In genomic region chr2:190318514-190318913, GRCh38 we compare ENCODE assay signal across 9 cellular contexts. TPM values are rescaled to one million over a fixed set of nuclear protein-coding genes. Genes with fewer than 3 reads are reported as not detected.
A peak's percentile ranks its signal among the peaks of the same experiment; 100 is the strongest.
DNase-seq lines count a peak whose midpoint lies in the region; ATAC-seq, FAIRE-seq and TF ChIP-seq lines count a peak whose summit lies in the region.
"Had no signal": no experiment of that assay in that cellular context is flagged by ENCODE, and none has a peak within 500 bp of the region (broad histone marks: within the 10 kb centered on the region; RNA-seq: fewer than 3 reads in every experiment).

No MANE protein-coding gene starts in this region.

- peaks cover 39% of the 10 kb centered on the region for H3K4me1 Mint-ChIP-seq in activated naive CD8-positive, alpha-beta T cell treated with anti-CD3 and anti-CD28 coated beads for 36 hours

- H3K36me3 ChIP-seq in SK-N-SH (replicated peaks in 1 of 2; ENCODE audit: control insufficient read depth in 1 of 2, insufficient read depth in 2 of 2, low read length in 1 of 2) (no peaks in the 10 kb centered on the region), kidney (ENCODE audit: control insufficient read depth in 1 of 2, insufficient read depth in 2 of 2, low read length in 2 of 2) (no peaks in the 10 kb centered on the region), subcutaneous abdominal adipose tissue (ENCODE audit: control insufficient read depth in 5 of 5, insufficient read depth in 5 of 5, low read length in 5 of 5) (no peaks in the 10 kb centered on the region)

- H3K4me3 Mint-ChIP-seq in activated naive CD8-positive, alpha-beta T cell treated with anti-CD3 and anti-CD28 coated beads for 36 hours = peak overlapping the region; percentile 84

- POLR2A ChIA-PET in SK-N-SH (lab: Yijun Ruan, JAX) = interaction anchor here (0.8 to 1.4 kb wide), 2 partner anchors 12 to 661 kb away, joined by 3 read pairs; no protein-coding TSS in a partner anchor

- H2AFZ ChIP-seq in SK-N-SH (ENCODE audit: low read depth) = peak overlapping the region; percentile 95

- peaks cover 35% of the 10 kb centered on the region for H3K79me2 ChIP-seq in SK-N-SH (ENCODE audit: insufficient read depth)

- H3K4me1 ChIP-seq in SK-N-SH (ENCODE audit: control insufficient read depth in 1 of 2, insufficient read depth in 2 of 2, low read depth in 1 of 2, low read length in 1 of 2) = peaks cover 0 to 7% of the 10 kb centered on the region in 2 experiments; a peak in 2 of 4 replicates
- H3K4me1 ChIP-seq in kidney (ENCODE audit: control insufficient read depth in 1 of 2, insufficient read depth in 1 of 2, low read depth in 1 of 2, low read length in 2 of 2) = peaks cover 9 to 13% of the 10 kb centered on the region in 2 donors
- peaks cover 0 to 48% (median 24%) of the 10 kb centered on the region in 5 donors for H3K4me1 ChIP-seq in subcutaneous abdominal adipose tissue (ENCODE audit: control insufficient read depth in 5 of 5, insufficient read depth in 5 of 5, low read length in 5 of 5)

- H3K27ac ChIP-seq in SK-N-SH (ENCODE audit: low read depth in 2 of 2, low read length in 1 of 2) (peak overlapping the region in 1 of 2 experiments; percentile 86; a peak in 2 of 4 replicates), kidney (ENCODE audit: low read depth in 2 of 2, low read length in 2 of 2) (peak overlapping the region; percentile 92 to 98), subcutaneous abdominal adipose tissue (ENCODE audit: low read depth, low read length) (peak overlapping the region; percentile 89)

- peak overlapping the region; percentile 54; the same call in 1 of the 2 replicates for H3K9ac ChIP-seq in SK-N-SH
- peak overlapping the region; percentile 90 to 93 for H3K9ac ChIP-seq in kidney (ENCODE audit: low read length in 2 of 2)
- peak overlapping the region; percentile 64 to 91 (median 77) for H3K9ac ChIP-seq in subcutaneous abdominal adipose tissue (ENCODE audit: low read length in 5 of 5)

- H3K27me3 ChIP-seq in SK-N-SH (ENCODE audit: insufficient read depth) (no peaks in the 10 kb centered on the region), subcutaneous abdominal adipose tissue (ENCODE audit: control insufficient read depth in 5 of 5, insufficient read depth in 4 of 5, low read length in 5 of 5) (no peaks in the 10 kb centered on the region)

- WGBS in SK-N-SH (ENCODE audit: low lambda C conversion rate) = 80% methylated on average over 4 of the region's 4 CpGs

- H3F3A ChIP-seq in SK-N-SH (replicated peaks; ENCODE audit: insufficient read depth) = peaks cover 8% of the 10 kb centered on the region

- no peaks in the 10 kb centered on the region for H3K27me3 Mint-ChIP-seq in activated naive CD8-positive, alpha-beta T cell treated with anti-CD3 and anti-CD28 coated beads for 36 hours

- no peak for TF ChIP-seq RAD21 in SK-N-SH (IDR thresholded peaks at IDR 0.05; ENCODE audit: low read length)

- H4K20me1 ChIP-seq in SK-N-SH (ENCODE audit: insufficient read depth) = no peaks in the 10 kb centered on the region

- CTCF ChIA-PET in SK-N-SH (lab: Yijun Ruan, JAX) = interaction anchor here (0.7 to 3.4 kb wide), 8 partner anchors 11 to 1687 kb away, joined by 3 to 25 read pairs (median 8); no protein-coding TSS in a partner anchor

- peaks cover 14% of the 10 kb centered on the region for H3K36me3 Mint-ChIP-seq in activated naive CD8-positive, alpha-beta T cell treated with anti-CD3 and anti-CD28 coated beads for 36 hours

- intact Hi-C loops in kidney (cut with DNase I) = loop anchor here (5.0 kb wide), 1 partner anchor 164 kb away; no protein-coding TSS in a partner anchor

- peak overlapping the region; percentile 90 for H3K4me2 ChIP-seq in SK-N-SH

- H3K9me3 ChIP-seq in SK-N-SH (no peaks in the 10 kb centered on the region), kidney (ENCODE audit: control insufficient read depth in 1 of 2, low read length in 2 of 2) (no peaks in the 10 kb centered on the region), subcutaneous abdominal adipose tissue (ENCODE audit: control insufficient read depth in 5 of 5, low read length in 5 of 5) (no peaks in the 10 kb centered on the region)

- no peak for FAIRE-seq in kidney (lab: Jason Lieb, UNC)

- H3K4me3 ChIP-seq in SK-N-SH (ENCODE audit: low read depth in 2 of 2, low read length in 1 of 2) (peak overlapping the region; percentile 80 to 82), kidney (ENCODE audit: low read length in 2 of 2) (peak overlapping the region; percentile 94 to 96), subcutaneous abdominal adipose tissue (ENCODE audit: low read depth in 1 of 5, low read length in 5 of 5) (peak overlapping the region; percentile 64 to 94 (median 82))

- no peaks in the 10 kb centered on the region for H3K9me3 Mint-ChIP-seq in activated naive CD8-positive, alpha-beta T cell treated with anti-CD3 and anti-CD28 coated beads for 36 hours

- no peak for TF ChIP-seq EP300 in SK-N-SH (IDR thresholded peaks at IDR 0.05; ENCODE audit: borderline replicate concordance in 1 of 2, low read depth in 1 of 2, low read length in 1 of 2)

- ATAC-seq in SK-N-SH treated with all-trans-retinoic acid at 6 μM for 48 hours (no peak), GM18861 (IDR thresholded peaks at IDR 0.05; ENCODE audit: unreplicated experiment) (no peak), HG02852 (IDR thresholded peaks at IDR 0.05; ENCODE audit: unreplicated experiment) (no peak)

- H3K9me2 ChIP-seq in SK-N-SH = no peaks in the 10 kb centered on the region

- H3K27ac Mint-ChIP-seq in activated naive CD8-positive, alpha-beta T cell treated with anti-CD3 and anti-CD28 coated beads for 36 hours = peak overlapping the region; percentile 84

- TF ChIP-seq CTCF in SK-N-SH (IDR thresholded peaks at IDR 0.05) (no peak), kidney (IDR thresholded peaks at IDR 0.05; ENCODE audit: borderline replicate concordance, extremely low read depth, insufficient read depth) (no peak)

- DNase-seq in SK-N-SH (no peak), kidney (no peak), NOMO-1 treated with dmso at 0.1 percent for 144 hours (lab: John Stamatoyannopoulos, UW; ENCODE audit: unreplicated experiment) (no peak)
- DNase-seq in activated naive CD8-positive, alpha-beta T cell treated with anti-CD3 and anti-CD28 coated beads for 36 hours = no peak
- DNase-seq: activated CD8-positive, alpha-beta memory T cell treated with anti-CD3 and anti-CD28 coated beads, Interleukin-2, amount 50 U/mL, for 48 hours had no signal

TF ChIP-seq in SK-N-SH, 30 proteins besides CTCF, POLR2A, EP300 and RAD21 (continues in another document):
- TF ChIP-seq YY1 (IDR thresholded peaks at IDR 0.05; ENCODE audit: low read depth) = no peak
- no peak for TF ChIP-seq ELF1 (IDR thresholded peaks at IDR 0.05)
- TF ChIP-seq, protein P1, sequence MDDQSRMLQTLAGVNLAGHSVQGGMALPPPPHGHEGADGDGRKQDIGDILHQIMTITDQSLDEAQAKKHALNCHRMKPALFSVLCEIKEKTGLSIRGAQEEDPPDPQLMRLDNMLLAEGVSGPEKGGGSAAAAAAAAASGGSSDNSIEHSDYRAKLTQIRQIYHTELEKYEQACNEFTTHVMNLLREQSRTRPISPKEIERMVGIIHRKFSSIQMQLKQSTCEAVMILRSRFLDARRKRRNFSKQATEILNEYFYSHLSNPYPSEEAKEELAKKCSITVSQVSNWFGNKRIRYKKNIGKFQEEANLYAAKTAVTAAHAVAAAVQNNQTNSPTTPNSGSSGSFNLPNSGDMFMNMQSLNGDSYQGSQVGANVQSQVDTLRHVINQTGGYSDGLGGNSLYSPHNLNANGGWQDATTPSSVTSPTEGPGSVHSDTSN (IDR thresholded peaks at IDR 0.05) = no peak
- no peak for TF ChIP-seq SMC3 (IDR thresholded peaks at IDR 0.05; ENCODE audit: low read depth, low read length)
- TF ChIP-seq CHD2 (IDR thresholded peaks at IDR 0.05; ENCODE audit: low read length, partially characterized antibody) = no peak
- TF ChIP-seq FOSL2 (IDR thresholded peaks at IDR 0.05; ENCODE audit: borderline replicate concordance, low read depth) = no peak

TF ChIP-seq in SK-N-SH treated with all-trans-retinoic acid at 6 μM for 48 hours, 23 proteins besides CTCF, POLR2A, EP300 and RAD21:
- TF ChIP-seq ZFP30 (CRISPR knock-in tag; IDR thresholded peaks at IDR 0.05) (no peak), TCF4 (CRISPR knock-in tag; IDR thresholded peaks at IDR 0.05; ENCODE audit: borderline replicate concordance) (no peak), CSRNP3 (CRISPR knock-in tag; IDR thresholded peaks at IDR 0.05) (no peak), GLIS3 (CRISPR knock-in tag; IDR thresholded peaks at IDR 0.05) (no peak), ARNTL (CRISPR knock-in tag; IDR thresholded peaks at IDR 0.05; ENCODE audit: borderline replicate concordance, low read depth) (no peak), OSR1 (CRISPR knock-in tag; IDR thresholded peaks at IDR 0.05) (no peak)

RNA-seq across cellular contexts. Expression of gene HIBCH, which starts 1.1 kb away (rescaled TPM):
- polyA plus RNA-seq in SK-N-SH (2012; rRNA removed) (8.4 and 12.2 TPM in 2 replicates), kidney (ENCODE audit: insufficient read depth, low read depth, low replicate concordance) (115 TPM)
- 14.1 and 19.3 TPM in 2 replicates for polyA plus RNA-seq in SK-N-SH (2012; cell fraction: cytosol; rRNA removed)
- 5.4 and 12.0 TPM in 2 replicates for polyA plus RNA-seq in SK-N-SH (2012; cell fraction: nucleus; rRNA removed)
- 10 to 100 TPM; 21.0 to 24.7 TPM for total RNA-seq in activated naive CD8-positive, alpha-beta T cell treated with anti-CD3 and anti-CD28 coated beads for 36 hours
- total RNA-seq in kidney = 35.7 TPM

RNA-seq across cellular contexts. Expression of gene INPP1, which starts 24.9 kb away (rescaled TPM):
- polyA plus RNA-seq in SK-N-SH (2012; rRNA removed) (5.7 and 6.4 TPM in 2 replicates), kidney (ENCODE audit: insufficient read depth, low read depth, low replicate concordance) (15.1 TPM)
- 6.3 and 6.5 TPM in 2 replicates for polyA plus RNA-seq in SK-N-SH (2012; cell fraction: cytosol; rRNA removed)
- 10.3 and 14.8 TPM in 2 replicates for polyA plus RNA-seq in SK-N-SH (2012; cell fraction: nucleus; rRNA removed)
- 1 to 10 TPM; 7.6 to 8.3 TPM for total RNA-seq in activated naive CD8-positive, alpha-beta T cell treated with anti-CD3 and anti-CD28 coated beads for 36 hours
- 27.2 TPM for total RNA-seq in kidney
